20 cellular contexts compared by ENCODE assay signal in genomic region chr15:83605049-83605448, GRCh38. TPM values are rescaled to one million over a fixed set of nuclear protein-coding genes. Genes with fewer than 3 reads are reported as not detected.
"Had no signal": no experiment of that assay in that cellular context is flagged by ENCODE, and none has a peak within 500 bp of the region (broad histone marks: within the 10 kb centered on the region; RNA-seq: fewer than 3 reads in every experiment).

No MANE protein-coding gene starts in this region.

- H3K4me1 Mint-ChIP-seq: activated naive CD8-positive, alpha-beta T cell treated with anti-CD3 and anti-CD28 coated beads for 36 hours; naive B cell; neural crest cell had no signal

- H3K36me3 Mint-ChIP-seq: activated naive CD8-positive, alpha-beta T cell treated with anti-CD3 and anti-CD28 coated beads for 36 hours had no signal

- H3K4me3 ChIP-seq: upper lobe of left lung had no signal

- H3K36me3 ChIP-seq: upper lobe of left lung had no signal

- H3K27ac ChIP-seq: epithelial cell of prostate, upper lobe of left lung, VCaP had no signal

- ATAC-seq: stimulated activated naive CD8-positive, alpha-beta T cell treated with anti-CD3 and anti-CD28 coated beads, Interleukin-15, Interleukin-2, amounts not matched to agents 100 U/mL and 50 U/mL, for 24 hours had no signal

- H3K27me3 ChIP-seq: upper lobe of left lung had no signal

- DNase-seq: activated CD4-positive, alpha-beta T cell treated with anti-CD3 and anti-CD28 coated beads for 4 hours; activated CD4-positive, alpha-beta T cell treated with anti-CD3 and anti-CD28 coated beads, Interleukin-2, amount 50 U/mL, for 4 hours; activated CD8-positive, alpha-beta memory T cell treated with anti-CD3 and anti-CD28 coated beads for 24 hours; activated effector memory CD4-positive, alpha-beta T cell treated with Interleukin-2 at 50 U/mL for 16 hours; activated naive CD4-positive, alpha-beta T cell treated with Interleukin-2 at 50 U/mL for 16 hours; activated naive CD8-positive, alpha-beta T cell treated with anti-CD3 and anti-CD28 coated beads for 36 hours; effector CD8-positive, alpha-beta T cell; head of caudate nucleus; hypothalamus; naive B cell; nucleus accumbens; stimulated activated CD4-positive, alpha-beta T cell treated with anti-CD3 and anti-CD28 coated beads, Interleukin-12 subunit alpha, Interleukin-12 subunit beta, amount 100 ng/mL, for 4 hours; stimulated activated CD4-positive, alpha-beta T cell treated with anti-CD3 and anti-CD28 coated beads, Interleukin-4, amount 100 ng/mL, for 1 hour; stimulated activated naive CD8-positive, alpha-beta T cell treated with anti-CD3 and anti-CD28 coated beads, Interleukin-15, Interleukin-2, amounts not matched to agents 100 U/mL and 50 U/mL, for 24 hours; upper lobe of left lung had no signal

- H3K4me1 ChIP-seq: upper lobe of left lung had no signal

- H3K9me3 ChIP-seq: upper lobe of left lung had no signal

- H3K27ac Mint-ChIP-seq: activated naive CD8-positive, alpha-beta T cell treated with anti-CD3 and anti-CD28 coated beads for 36 hours; naive B cell had no signal

- H3K4me3 Mint-ChIP-seq: activated naive CD8-positive, alpha-beta T cell treated with anti-CD3 and anti-CD28 coated beads for 36 hours; naive B cell; neural crest cell had no signal

RNA-seq across cellular contexts. Expression of gene ADAMTSL3, which starts 48.9 kb away (rescaled TPM):
- total RNA-seq: activated naive CD8-positive, alpha-beta T cell treated with anti-CD3 and anti-CD28 coated beads for 36 hours; pulmonary artery endothelial cell; T-helper 1 cell treated with Interleukin-12 subunit alpha and Interleukin-12 subunit beta and Interleukin-4 antibody, amounts not matched to agents 30 ng/mL and 1 ng/mL, for 36 hours had no signal
